In genomic region chr6:135498178-135498841, GRCh38 we compare ENCODE assay signal across 1 cellular context.
TF ChIP-seq lines count a peak whose summit lies in the region.

No MANE protein-coding gene starts in this region.

TF ChIP-seq in K562, 482 proteins besides CTCF, POLR2A, EP300 and RAD21 (continued from another document and continues in another):
- TF ChIP-seq PRDM10 (IDR thresholded peaks at IDR 0.05; ENCODE audit: partially characterized antibody) (peak; percentile 8), PATZ1 (CRISPR knock-in tag; IDR thresholded peaks at IDR 0.05; ENCODE audit: borderline replicate concordance) (0 out of 2 replicates have a peak, but pooled peaks have one; percentile 51), ZNF75A (CRISPR knock-in tag; IDR thresholded peaks at IDR 0.05) (peak; percentile 59; the same call in 1 of the 2 replicates), SMAD1 (IDR thresholded peaks at IDR 0.05; ENCODE audit: low read depth, low read length, partially characterized antibody) (peak; percentile 65), NFIC (IDR thresholded peaks at IDR 0.05) (peak; percentile 26; the same call in 1 of the 2 replicates), PBX2 (CRISPR knock-in tag; IDR thresholded peaks at IDR 0.05; ENCODE audit: low read depth) (no peak), PBX2 (tag; conservative IDR thresholded peaks at IDR 0.05; ENCODE audit: low read depth) (no peak), ETV5 (CRISPR knock-in tag; IDR thresholded peaks at IDR 0.05; ENCODE audit: low read depth) (0 out of 2 replicates have a peak, but pooled peaks have one; percentile 44), SOX6 (IDR thresholded peaks at IDR 0.05) (peak; percentile 53; the same call in 1 of the 2 replicates), ETS1 (conservative IDR thresholded peaks at IDR 0.05; ENCODE audit: control insufficient read depth, low read depth, low read length) (no peak), TSHZ1 (CRISPR knock-in tag; IDR thresholded peaks at IDR 0.05) (no peak), MYBL2 (IDR thresholded peaks at IDR 0.05; ENCODE audit: low read depth) (peak; percentile 19; the same call in 1 of the 2 replicates), MYBL2 (CRISPR knock-in tag; IDR thresholded peaks at IDR 0.05; ENCODE audit: borderline replicate concordance) (no peak), CREM (IDR thresholded peaks at IDR 0.05; ENCODE audit: low read depth) (peak; percentile 31; the same call in 1 of the 2 replicates), HINFP (tag; conservative IDR thresholded peaks at IDR 0.05; ENCODE audit: low read depth) (peak; percentile 51; the same call in 1 of the 2 replicates), HDAC2 (IDR thresholded peaks at IDR 0.05) (peak; percentile 74), GTF2F1 (IDR thresholded peaks at IDR 0.05; ENCODE audit: low read depth, low read length) (0 out of 2 replicates have a peak, but pooled peaks have one; percentile 71), ZNF175 (CRISPR knock-in tag; IDR thresholded peaks at IDR 0.05; ENCODE audit: low read depth) (peak; percentile 8; the same call in 1 of the 2 replicates), BHLHE40 (IDR thresholded peaks at IDR 0.05; ENCODE audit: low read length) (peak; percentile 74), CUX1 (CRISPR knock-in tag; IDR thresholded peaks at IDR 0.05) (peak; percentile 63; the same call in 1 of the 2 replicates)
